In the genomic region with DNA sequence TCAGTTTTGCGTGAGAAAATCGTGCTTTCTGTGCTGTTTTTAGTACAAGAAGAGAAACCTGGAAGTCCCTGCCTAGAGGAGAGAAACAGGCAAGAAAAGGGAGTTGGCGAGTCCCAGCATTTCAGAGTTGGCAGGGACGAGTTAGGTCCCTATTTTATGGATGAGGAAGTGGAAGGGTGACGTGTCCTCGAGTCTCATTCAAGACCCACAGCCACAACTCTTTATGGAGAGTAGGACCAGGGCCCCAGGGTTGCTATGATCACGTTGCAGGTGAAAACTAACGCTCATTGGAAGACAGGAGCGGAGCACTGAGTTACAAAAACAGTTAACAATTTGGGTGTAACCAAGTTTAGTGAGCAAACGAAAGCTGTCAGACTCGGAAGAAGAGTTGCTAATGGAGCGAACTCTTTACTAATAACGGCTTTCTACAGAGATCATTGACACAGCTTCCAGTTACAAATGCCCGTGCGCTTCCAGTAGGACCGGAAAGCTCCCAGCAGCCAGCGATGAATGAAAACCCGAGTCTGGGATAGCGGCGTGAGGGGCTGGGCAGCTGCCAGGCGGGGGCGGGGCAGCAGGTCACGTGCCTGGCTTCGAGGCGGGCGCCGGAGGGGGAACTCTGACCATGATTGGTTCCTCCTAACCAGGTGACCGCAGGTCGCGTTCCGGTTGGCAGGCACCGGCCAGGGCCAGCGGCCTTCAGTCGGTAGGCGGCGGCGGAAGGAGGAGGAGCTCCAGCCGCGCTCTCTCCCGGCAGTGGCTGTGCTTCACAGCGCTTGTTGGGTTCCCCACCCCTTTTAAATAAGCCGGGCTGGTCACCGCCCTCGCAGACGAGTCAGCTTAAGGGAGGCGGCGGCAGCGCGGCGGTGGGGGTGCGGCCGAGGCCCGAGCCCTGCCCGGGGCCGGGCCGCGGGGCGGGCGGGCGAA, we compare ENCODE assay signal across 8 cellular contexts. TPM values are rescaled to one million over a fixed set of nuclear protein-coding genes. Genes with fewer than 3 reads are reported as not detected.
A peak's percentile ranks its signal among the peaks of the same experiment; 100 is the strongest.
DNase-seq lines count a peak whose midpoint lies in the region; ATAC-seq and TF ChIP-seq lines count a peak whose summit lies in the region.

TSS of gene CCNYL1 (plus strand) at position 827 of the 927 bp plus-strand sequence. CDS start 257 bp downstream, outside the sequence.

- H3K9me3 ChIP-seq in prostate gland, result no peaks in the 10 kb centered on the region

- H3K27me3 ChIP-seq in prostate gland (replicated peaks; ENCODE audit: insufficient read depth), result no peaks in the 10 kb centered on the region

- under 1% methylated on average over 60 of the region's 60 CpGs for WGBS in prostate gland
- WGBS in urinary bladder, result under 1% methylated on average over 60 of the region's 60 CpGs

- H3K27ac Mint-ChIP-seq in T-helper 1 cell treated with Interleukin-12 subunit alpha and Interleukin-12 subunit beta and Interleukin-4 antibody, amounts not matched to agents 30 μg/mL and 1 μg/mL, for 36 hours, result peak within 1 kb of the TSS; percentile 86

- no peaks in the 10 kb centered on the region for H3K4me1 ChIP-seq in prostate gland (replicated peaks)
- H3K4me1 ChIP-seq in urinary bladder (ENCODE audit: insufficient read depth), result peaks cover 3% of the 10 kb centered on the region

- TF ChIP-seq CTCF in GM13976 (IDR thresholded peaks at IDR 0.05; ENCODE audit: borderline replicate concordance, control extremely low read depth, extremely low read depth, insufficient read depth, missing control alignments) (no peak), prostate gland (IDR thresholded peaks at IDR 0.05) (peak in 3 of 4 experiments; percentile 37 to 94 (median 72))

- H3K27ac ChIP-seq in prostate gland (peak within 1 kb of the TSS; percentile 84 to 87), urinary bladder (ENCODE audit: low read depth) (peak within 1 kb of the TSS; percentile 53)

- TF ChIP-seq POLR2A in prostate gland (IDR thresholded peaks at IDR 0.05), result peak; percentile 95

- no peaks in the 10 kb centered on the region for H3K36me3 ChIP-seq in prostate gland
- no peaks in the 10 kb centered on the region for H3K36me3 ChIP-seq in urinary bladder (ENCODE audit: insufficient read depth)

- DNase-seq in GM13976 (ENCODE audit: low spot score), result peak; percentile 100
- peak; percentile 87 for DNase-seq in NCI-H146 treated with DMSO at 0.1 percent for 48 hours (lab: John Stamatoyannopoulos, UW; ENCODE audit: unreplicated experiment)
- DNase-seq in anterior cingulate cortex (lab: John Stamatoyannopoulos, UW), result peak; percentile 76 to 99 (median 98)
- peak; percentile 99 for DNase-seq in left ventricle myocardium superior
- peak; percentile 99 for DNase-seq in prostate gland (ENCODE audit: low spot score)

- intact Hi-C loops in left ventricle myocardium superior (cut with micrococcal nuclease), result no loop called here
- intact Hi-C loops in prostate gland (cut with DNase I), result loop anchor here (5.0 kb wide), 1 partner anchor 84 kb away; the partner anchor contains the start of gene METTL21A

- H3K4me3 ChIP-seq in prostate gland (peak within 1 kb of the TSS; percentile 84 to 95), urinary bladder (ENCODE audit: low read depth, low read length) (peak within 1 kb of the TSS; percentile 73)

- peak within 1 kb of the TSS; percentile 96 for H3K4me3 Mint-ChIP-seq in T-helper 1 cell treated with Interleukin-12 subunit alpha and Interleukin-12 subunit beta and Interleukin-4 antibody, amounts not matched to agents 30 μg/mL and 1 μg/mL, for 36 hours

- no peaks in the 10 kb centered on the region for H3K9me3 Mint-ChIP-seq in T-helper 1 cell treated with Interleukin-12 subunit alpha and Interleukin-12 subunit beta and Interleukin-4 antibody, amounts not matched to agents 30 μg/mL and 1 μg/mL, for 36 hours

- H3K4me1 Mint-ChIP-seq in T-helper 1 cell treated with Interleukin-12 subunit alpha and Interleukin-12 subunit beta and Interleukin-4 antibody, amounts not matched to agents 30 μg/mL and 1 μg/mL, for 36 hours (ENCODE audit: low read depth), result peaks cover 11% of the 10 kb centered on the region

- peak; percentile 96 for ATAC-seq in HG02870 (IDR thresholded peaks at IDR 0.05; ENCODE audit: unreplicated experiment)
- ATAC-seq in left ventricle myocardium superior, result peak; percentile 99

- peaks cover 3% of the 10 kb centered on the region for H3K36me3 Mint-ChIP-seq in T-helper 1 cell treated with Interleukin-12 subunit alpha and Interleukin-12 subunit beta and Interleukin-4 antibody, amounts not matched to agents 30 μg/mL and 1 μg/mL, for 36 hours (ENCODE audit: low read depth)

- H3K27me3 Mint-ChIP-seq in T-helper 1 cell treated with Interleukin-12 subunit alpha and Interleukin-12 subunit beta and Interleukin-4 antibody, amounts not matched to agents 30 μg/mL and 1 μg/mL, for 36 hours (ENCODE audit: low read depth), result no peaks in the 10 kb centered on the region

- in situ Hi-C loops in GM13976 (cut with MboI; ENCODE audit: low sequenced_read_pairs, unreplicated experiment), result no loop called here

RNA-seq across cellular contexts. Expression of gene CCNYL1, which starts in this region (rescaled TPM):
- total RNA-seq in left ventricle myocardium superior (8.3 TPM), prostate gland (1 to 10 TPM; 5.7 to 9.7 TPM), urinary bladder (18.8 TPM)
- 7.9 TPM for polyA plus RNA-seq in urinary bladder

Comparison
In these comparisons a context has a peak if more than half of its experiments do, and no peak if none do; other contexts are left out.
1. Peak in every context shown above with its lines: DNase-seq, ATAC-seq, H3K4me3 ChIP-seq and H3K27ac ChIP-seq.